Comparison of ENCODE assay signal across 9 cellular contexts in genomic region chr20:49983848-49984408, GRCh38. TPM values are rescaled to one million over a fixed set of nuclear protein-coding genes. Genes with fewer than 3 reads are reported as not detected.
DNase-seq lines count a peak whose midpoint lies in the region; ATAC-seq lines count a peak whose summit lies in the region.
"Had no signal": no experiment of that assay in that cellular context is flagged by ENCODE, and none has a peak within 500 bp of the region (broad histone marks: within the 10 kb centered on the region; RNA-seq: fewer than 3 reads in every experiment).

No MANE protein-coding gene starts in this region.

- ATAC-seq in right cardiac atrium (peak in 1 of 2 donors; percentile 2), HG03378 (IDR thresholded peaks at IDR 0.05; ENCODE audit: unreplicated experiment) (no peak)

- intact Hi-C loops in right cardiac atrium (cut with DNase I): loop anchor here (5.0 to 10.0 kb wide), 5 partner anchors 43 to 191 kb away; no protein-coding TSS in a partner anchor

- peak overlapping the region; percentile 89 for H3K27ac ChIP-seq in GM23248
- H3K27ac ChIP-seq in right cardiac atrium (ENCODE audit: low read length): no peak overlapping the region
- H3K27ac ChIP-seq in skeletal muscle tissue (ENCODE audit: low read depth, low read length): peak overlapping the region; percentile 22

- no peaks in the 10 kb centered on the region for H3K9me3 ChIP-seq in GM23248 (ENCODE audit: low read depth)
- no peaks in the 10 kb centered on the region for H3K9me3 ChIP-seq in right cardiac atrium (ENCODE audit: control insufficient read depth, low read length)
- H3K9me3 ChIP-seq in skeletal muscle tissue (ENCODE audit: control insufficient read depth in 3 of 3, low read length in 3 of 3): no peaks in the 10 kb centered on the region

- WGBS in GM23248 (ENCODE audit: low coverage in 1 of 2, low lambda C conversion rate in 2 of 2, missing lambda C conversion rate in 2 of 2), 2 experiments: 2 to 4% methylated on average over 16 to 18 of the region's 18 CpGs
- WGBS in right cardiac atrium: 49% methylated on average over 18 of the region's 18 CpGs

- in situ Hi-C loops in GM23248 (cut with MboI): no loop called here

- H3K9me3 Mint-ChIP-seq in activated naive CD8-positive, alpha-beta T cell (ENCODE audit: low read depth): no peaks in the 10 kb centered on the region

- H3K9me2 ChIP-seq in GM23248 (ENCODE audit: insufficient read depth): no peaks in the 10 kb centered on the region

- no peaks in the 10 kb centered on the region; the same call in 1 of the 2 replicates for H3K36me3 ChIP-seq in GM23248 (ENCODE audit: low read depth)
- peaks cover 0 to 4% (median 0%) of the 10 kb centered on the region in 3 donors for H3K36me3 ChIP-seq in skeletal muscle tissue (ENCODE audit: control insufficient read depth in 3 of 3, insufficient read depth in 3 of 3, low read length in 3 of 3)

- H3K27me3 Mint-ChIP-seq in activated naive CD8-positive, alpha-beta T cell: no peaks in the 10 kb centered on the region

- H3K4me1 Mint-ChIP-seq in activated naive CD8-positive, alpha-beta T cell (ENCODE audit: low read depth): peaks cover 30% of the 10 kb centered on the region

- peak; percentile 67 for DNase-seq in GM23248
- peak in 2 of 3 donors; percentile 82 to 83 for DNase-seq in right cardiac atrium
- no peak for DNase-seq in occipital lobe (lab: John Stamatoyannopoulos, UW)
- no peak for DNase-seq in NCI-H82 (lab: John Stamatoyannopoulos, UW)
- DNase-seq in KG1 (lab: John Stamatoyannopoulos, UW): no peak
- DNase-seq: activated CD4-positive, CD25-positive, alpha-beta regulatory T cell treated with anti-CD3 and anti-CD28 coated beads, Interleukin-2, amount 50 U/mL, for 72 hours had no signal

- H3K27ac Mint-ChIP-seq in activated naive CD8-positive, alpha-beta T cell: no peak overlapping the region

- H3K4me3 Mint-ChIP-seq in activated naive CD8-positive, alpha-beta T cell: peak overlapping the region; percentile 58

- H3K9ac ChIP-seq in GM23248 (peak overlapping the region; percentile 96), skeletal muscle tissue (ENCODE audit: low read depth in 1 of 3, low read length in 3 of 3) (peak overlapping the region; percentile 79 to 88 (median 79))

- H3F3A ChIP-seq in GM23248 (ENCODE audit: insufficient read depth): peaks cover 55% of the 10 kb centered on the region

- peaks cover 47% of the 10 kb centered on the region for H3K79me2 ChIP-seq in GM23248 (ENCODE audit: insufficient read depth)

- H4K20me1 ChIP-seq in GM23248 (ENCODE audit: insufficient read depth): no peaks in the 10 kb centered on the region

- H2AFZ ChIP-seq in GM23248: no peak overlapping the region

- no peaks in the 10 kb centered on the region for H3K36me3 Mint-ChIP-seq in activated naive CD8-positive, alpha-beta T cell

- peak overlapping the region; percentile 95 for H3K4me2 ChIP-seq in GM23248 (ENCODE audit: unreplicated experiment)

- H3K4me3 ChIP-seq in GM23248 (peak overlapping the region; percentile 88), right cardiac atrium (ENCODE audit: low read length) (peak overlapping the region; percentile 69), skeletal muscle tissue (ENCODE audit: low read length in 3 of 3) (peak overlapping the region; percentile 35 to 78 (median 72))

- peaks cover 48% of the 10 kb centered on the region for H3K4me1 ChIP-seq in GM23248 (ENCODE audit: insufficient read depth)
- peaks cover 4% of the 10 kb centered on the region for H3K4me1 ChIP-seq in right cardiac atrium (ENCODE audit: control insufficient read depth, insufficient read depth, low read length)
- peaks cover 48 to 56% (median 54%) of the 10 kb centered on the region in 3 donors for H3K4me1 ChIP-seq in skeletal muscle tissue (ENCODE audit: control insufficient read depth in 3 of 3, insufficient read depth in 3 of 3, low read length in 3 of 3)

- H3K27me3 ChIP-seq in GM23248 (replicated peaks; ENCODE audit: insufficient read depth) (no peaks in the 10 kb centered on the region), right cardiac atrium (ENCODE audit: control insufficient read depth, insufficient read depth) (no peaks in the 10 kb centered on the region), skeletal muscle tissue (ENCODE audit: control insufficient read depth in 3 of 3, insufficient read depth in 3 of 3, low read length in 3 of 3) (no peaks in the 10 kb centered on the region)

RNA-seq across cellular contexts. Expression of gene SNAI1, which starts 1.1 kb away (rescaled TPM):
- total RNA-seq in GM23248 (2014; rRNA removed; shearing (Covaris generic)): 2.4 and 7.6 TPM in 2 replicates
- polyA plus RNA-seq in GM23248 (2016; fragmentation: Nextera tagmentation; extraction: Ambion mirVana): 13.4 and 15.7 TPM in 2 replicates
- total RNA-seq in right cardiac atrium: 1 to 10 TPM; 2.9 to 6.0 (median 3.4) TPM
- polyA plus RNA-seq in right cardiac atrium: 8.4 TPM
- total RNA-seq in skeletal muscle tissue: 0.52 TPM
- total RNA-seq in occipital lobe: not detected

RNA-seq across cellular contexts. Expression of gene RNF114, which starts 47.7 kb away (rescaled TPM):
- total RNA-seq in GM23248 (2014; rRNA removed; shearing (Covaris generic)): 69.6 and 96.0 TPM in 2 replicates
- polyA plus RNA-seq in GM23248 (2016; fragmentation: Nextera tagmentation; extraction: Ambion mirVana) (70.4 and 72.7 TPM in 2 replicates), right cardiac atrium (42.8 TPM)
- total RNA-seq in right cardiac atrium (10 to 100 TPM; 44.0 to 50.0 (median 47.1) TPM), skeletal muscle tissue (35.0 TPM), occipital lobe (38.7 TPM)

Comparison
In these comparisons a context has a peak if more than half of its experiments do, and no peak if none do; other contexts are left out.
1. DNase-seq: peak in GM23248 (single experiment) and right cardiac atrium (2 of 3); none in occipital lobe (single experiment), NCI-H82 (single experiment) and KG1 (single experiment).
2. Peak in every context shown above with its lines, with median percentiles within 50 percentile points of each other: H3K4me3 ChIP-seq.